19 cellular contexts compared by ENCODE assay signal in genomic region chr1:101161619-101162018, GRCh38.
DNase-seq lines count a peak whose midpoint lies in the region; ATAC-seq and TF ChIP-seq lines count a peak whose summit lies in the region.
"Had no signal": no experiment of that assay in that cellular context is flagged by ENCODE, and none has a peak within 500 bp of the region (broad histone marks: within the 10 kb centered on the region; RNA-seq: fewer than 3 reads in every experiment).

No MANE protein-coding gene starts in this region.

- TF ChIP-seq CTCF in VCaP (conservative IDR thresholded peaks at IDR 0.05) (no peak), breast epithelium (IDR thresholded peaks at IDR 0.05) (no peak)

- TF ChIP-seq POLR2A in breast epithelium (IDR thresholded peaks at IDR 0.05) = no peak

- no peak overlapping the region for H2AFZ ChIP-seq in neuronal stem cell (ENCODE audit: low read length)

- intact Hi-C loops in right cardiac atrium (cut with DNase I) = no loop called here
- intact Hi-C loops in breast epithelium (cut with DNase I; ENCODE audit: low total_unique reads) = no loop called here

- no peak overlapping the region for H3K18ac ChIP-seq in neuronal stem cell (ENCODE audit: low read length)

- no peak overlapping the region for H2AK5ac ChIP-seq in neuronal stem cell (ENCODE audit: low read depth, low read length)

- H3K36me3 ChIP-seq in breast epithelium (no peaks in the 10 kb centered on the region), H7 (replicated peaks; ENCODE audit: control insufficient read depth, insufficient read depth, low read length) (no peaks in the 10 kb centered on the region), neuronal stem cell (replicated peaks in 1 of 2; ENCODE audit: control insufficient read depth in 2 of 2, insufficient read depth in 2 of 2, low read length in 2 of 2) (no peaks in the 10 kb centered on the region)
- H3K36me3 ChIP-seq: BLaER1 had no signal

- H3K23ac ChIP-seq in neuronal stem cell (ENCODE audit: low read depth, low read length, poor library complexity) = no peak overlapping the region

- no peak overlapping the region for H2BK5ac ChIP-seq in neuronal stem cell (ENCODE audit: low read length)

- 39% methylated on average over 3 of the region's 3 CpGs for WGBS in right cardiac atrium
- WGBS in neuronal stem cell (ENCODE audit: extremely low coverage in 2 of 2, insufficient read length in 2 of 2, insufficient replicate concordance in 1 of 2), 2 donors = no CpG with 5 or more reads among the region's 3 CpGs

- H3K4me2 ChIP-seq in neuronal stem cell (ENCODE audit: insufficient read depth, low read length, poor library complexity, severe bottlenecking) = no peak overlapping the region
- H3K4me2 ChIP-seq: A549, BLaER1, KMS-11 had no signal

- H3K27me3 ChIP-seq in right cardiac atrium (ENCODE audit: control insufficient read depth, insufficient read depth) (no peaks in the 10 kb centered on the region), breast epithelium (no peaks in the 10 kb centered on the region), H7 (ENCODE audit: control insufficient read depth, insufficient read depth, low read length) (no peaks in the 10 kb centered on the region), neuronal stem cell (ENCODE audit: control insufficient read depth in 3 of 3, insufficient read depth in 3 of 3, low read depth in 1 of 3, low read length in 3 of 3) (no peaks in the 10 kb centered on the region)
- H3K27me3 ChIP-seq: BLaER1 had no signal

- DNase-seq in dermis microvascular lymphatic vessel endothelial cell (ENCODE audit: low read depth in 2 of 2) (peak; percentile 95 to 97), right cardiac atrium (no peak), pulmonary artery endothelial cell (ENCODE audit: low read depth, low spot score) (peak; percentile 89), breast epithelium (ENCODE audit: low spot score in 2 of 2) (no peak), H7 (no peak), neuronal stem cell (ENCODE audit: low spot score) (no peak)
- no peak for DNase-seq in activated CD8-positive, alpha-beta memory T cell treated with anti-CD3 and anti-CD28 coated beads, Interleukin-2, amount 50 U/mL, for 4 hours
- DNase-seq: Calu3; CD8-positive, alpha-beta T cell; GOT3; MV-4-11; NCI-H1694 treated with DMSO at 0.1 percent for 48 hours; NCI-H748 treated with DMSO at 0.1 percent for 48 hours; NK-92 treated with Interleukin-12 subunit alpha and Interleukin-12 subunit beta, amount 100 ng/mL, for 24 hours; SHP77 treated with DMSO at 0.1 percent for 48 hours had no signal

- H2BK120ac ChIP-seq in neuronal stem cell (ENCODE audit: low read depth, low read length) = no peak overlapping the region

- no peaks in the 10 kb centered on the region for H3K9me3 ChIP-seq in right cardiac atrium (ENCODE audit: control insufficient read depth, low read length)
- H3K9me3 ChIP-seq in breast epithelium = no peaks in the 10 kb centered on the region
- no peaks in the 10 kb centered on the region for H3K9me3 ChIP-seq in neuronal stem cell (replicated peaks in 1 of 2; ENCODE audit: control insufficient read depth in 2 of 2, insufficient read depth in 1 of 2, low read depth in 1 of 2, low read length in 2 of 2)
- H3K9me3 ChIP-seq: A549, BLaER1 had no signal

- H3K79me1 ChIP-seq in neuronal stem cell (ENCODE audit: low read depth, low read length) = no peaks in the 10 kb centered on the region

- no peak overlapping the region for H3K4ac ChIP-seq in neuronal stem cell (ENCODE audit: low read length)

- H2BK12ac ChIP-seq in neuronal stem cell (ENCODE audit: low read length) = no peak overlapping the region

- H3K14ac ChIP-seq in neuronal stem cell (ENCODE audit: low read length) = no peak overlapping the region

- H3K4me3 ChIP-seq in right cardiac atrium (ENCODE audit: low read length) = no peak overlapping the region
- no peak overlapping the region for H3K4me3 ChIP-seq in breast epithelium
- H3K4me3 ChIP-seq in H7 (ENCODE audit: insufficient read depth, low read depth, low read length) = no peak overlapping the region
- no peak overlapping the region for H3K4me3 ChIP-seq in neuronal stem cell (ENCODE audit: low read length in 2 of 2)
- H3K4me3 ChIP-seq: A549, BLaER1 had no signal

- H3K27ac ChIP-seq in VCaP = peak overlapping the region; percentile 22; the same call in 1 of the 2 replicates
- peak overlapping the region; percentile 68 for H3K27ac ChIP-seq in right cardiac atrium (ENCODE audit: low read length)
- H3K27ac ChIP-seq in breast epithelium = peak overlapping the region in 1 of 2 donors; percentile 10
- no peak overlapping the region for H3K27ac ChIP-seq in neuronal stem cell (replicated peaks; ENCODE audit: low read length)
- H3K27ac ChIP-seq: A549, BLaER1, KMS-11 had no signal

- no peak overlapping the region for H2BK15ac ChIP-seq in neuronal stem cell (ENCODE audit: low read length)

- peak; percentile 50 to 75 for ATAC-seq in right cardiac atrium
- ATAC-seq: A549; CD8-positive, alpha-beta T cell had no signal

- H3K4me1 ChIP-seq in right cardiac atrium (ENCODE audit: control insufficient read depth, insufficient read depth, low read length) (no peaks in the 10 kb centered on the region), breast epithelium (no peaks in the 10 kb centered on the region), neuronal stem cell (ENCODE audit: control insufficient read depth in 2 of 2, insufficient read depth in 1 of 2, low read depth in 1 of 2, low read length in 2 of 2) (peaks cover 6 to 7% of the 10 kb centered on the region in 2 donors)
- H3K4me1 ChIP-seq: A549, BLaER1 had no signal

- no peak overlapping the region for H3K9ac ChIP-seq in neuronal stem cell (ENCODE audit: low read depth, low read length, poor library complexity)
- H3K9ac ChIP-seq: BLaER1, KMS-11 had no signal

- H4K91ac ChIP-seq in neuronal stem cell (ENCODE audit: low read depth, low read length, poor library complexity) = no peak overlapping the region

- H4K8ac ChIP-seq in neuronal stem cell (ENCODE audit: low read depth, low read length) = no peak overlapping the region

Comparison
In these comparisons a context has a peak if more than half of its experiments do, and no peak if none do; other contexts are left out.
1. DNase-seq: peak in dermis microvascular lymphatic vessel endothelial cell (2 of 2) and pulmonary artery endothelial cell (single experiment); none in right cardiac atrium (0 of 3), breast epithelium (0 of 2), activated CD8-positive, alpha-beta memory T cell treated with anti-CD3 and anti-CD28 coated beads, Interleukin-2, amount 50 U/mL, for 4 hours (single experiment), H7 (single experiment) and neuronal stem cell (single experiment).